ENCODE assay signal across 8 cellular contexts in genomic region chr10:89332718-89333281, GRCh38. TPM values are rescaled to one million over a fixed set of nuclear protein-coding genes. Genes with fewer than 3 reads are reported as not detected.
DNase-seq lines count a peak whose midpoint lies in the region; ATAC-seq and TF ChIP-seq lines count a peak whose summit lies in the region.

No MANE protein-coding gene starts in this region.

- intact Hi-C loops in spleen (cut with DNase I; ENCODE audit: low total_unique reads) = no loop called here

- H3K36me3 Mint-ChIP-seq in T-cell = peaks cover 9% of the 10 kb centered on the region

- H3K9me3 ChIP-seq in spleen = no peaks in the 10 kb centered on the region

- H3K27ac ChIP-seq in foreskin keratinocyte (peak overlapping the region; percentile 38), spleen (peak overlapping the region; percentile 70 to 95 (median 86))

- H3K27ac Mint-ChIP-seq in T-cell = peak overlapping the region; percentile 91

- peak overlapping the region; percentile 80 to 81 (median 80) for H3K4me3 Mint-ChIP-seq in T-cell

- CTCF ChIA-PET in T-cell (lab: Charles Lee) = interaction anchor here (0.6 to 2.0 kb wide), 7 partner anchors 10 to 248 kb away, joined by 3 to 15 read pairs (median 4); partner anchors contain the start of genes IFIT1 (in 1 of the 2), IFIT2 (in 1 of the 2) and IFIT5 (in 1 of the 2)

- no peak for TF ChIP-seq CTCF in AG09309 (IDR thresholded peaks at IDR 0.05; ENCODE audit: control insufficient read depth, insufficient read depth, low read depth, low read length, missing control alignments)
- no peak for TF ChIP-seq CTCF in foreskin keratinocyte (conservative IDR thresholded peaks at IDR 0.05)
- no peak for TF ChIP-seq CTCF in spleen (IDR thresholded peaks at IDR 0.05 in 8 of 11, conservative IDR thresholded peaks at IDR 0.05 in 3 of 11)

- peak overlapping the region; percentile 31 for H3K4me3 ChIP-seq in AG09309 (ENCODE audit: control insufficient read depth, low read depth, low read length)
- H3K4me3 ChIP-seq in spleen = peak overlapping the region; percentile 10 to 62 (median 38)

- no peak for DNase-seq in AG09309 (ENCODE audit: low read depth)
- DNase-seq in T-cell = peak in 6 of 34 experiments; percentile 6 to 18 (median 12)
- no peak for DNase-seq in foreskin keratinocyte
- no peak for DNase-seq in spleen
- DNase-seq in DMS53 (lab: John Stamatoyannopoulos, UW) = no peak
- no peak for DNase-seq in COLO668 (lab: John Stamatoyannopoulos, UW; ENCODE audit: unreplicated experiment)
- DNase-seq in activated gamma-delta T cell (lab: John Stamatoyannopoulos, UW) = no peak

- WGBS in spleen, 5 donors = 6 to 14% (median 11%) methylated on average over 5 of the region's 5 CpGs

- H3K27me3 ChIP-seq in foreskin keratinocyte = no peaks in the 10 kb centered on the region
- no peaks in the 10 kb centered on the region for H3K27me3 ChIP-seq in spleen (replicated peaks in 1 of 7)

- H3K36me3 ChIP-seq in spleen = peaks cover 0 to 12% (median 3%) of the 10 kb centered on the region in 6 donors

- ATAC-seq in GM21447 (IDR thresholded peaks at IDR 0.05; ENCODE audit: unreplicated experiment) (peak; percentile 21), T-cell (replicated peaks in 1 of 4) (no peak), foreskin keratinocyte (no peak)

- TF ChIP-seq POLR2A in spleen (IDR thresholded peaks at IDR 0.05) = no peak

- peaks cover 78 to 93% (median 92%) of the 10 kb centered on the region in 3 donors for H3K4me1 Mint-ChIP-seq in T-cell

- no peaks in the 10 kb centered on the region for H3K9me3 Mint-ChIP-seq in T-cell

- H3K27me3 Mint-ChIP-seq in T-cell = no peaks in the 10 kb centered on the region

- POLR2A ChIA-PET in T-cell (lab: Charles Lee) = interaction anchor here (0.6 to 1.4 kb wide), 7 partner anchors 31 to 341 kb away, joined by 3 to 6 read pairs (median 4); partner anchors contain the start of genes IFIT2 (in 2 of the 2) and IFIT1 (in 1 of the 2)

- H3K4me1 ChIP-seq in foreskin keratinocyte (peaks cover 33% of the 10 kb centered on the region), spleen (peaks cover 24 to 100% (median 83%) of the 10 kb centered on the region in 6 donors)

RNA-seq across cellular contexts. Expression of gene IFIT3, which starts 5.0 kb away (rescaled TPM):
- 1 to 10 TPM; 2.3 to 4.4 (median 3.9) TPM for total RNA-seq in T-cell
- 54.8 and 78.5 TPM in 2 replicates for total RNA-seq in foreskin keratinocyte
- polyA plus RNA-seq in foreskin keratinocyte = 37.5 and 48.5 TPM in 2 replicates
- total RNA-seq in spleen = 10 to 100 TPM; 19.1 to 44.5 (median 24.7) TPM
- polyA plus RNA-seq in spleen = 10 to 100 TPM in 2 of 3 donors, 1 to 10 TPM in 1; 7.7 to 29.9 (median 10.4) TPM

RNA-seq across cellular contexts. Expression of gene IFIT2, which starts 31.0 kb away (rescaled TPM):
- total RNA-seq in T-cell (10 to 100 TPM in 1 of 5 donors, 1 to 10 TPM in 4; 6.4 to 13.9 (median 6.8) TPM), foreskin keratinocyte (2.5 and 2.7 TPM in 2 replicates), spleen (10 to 100 TPM; 12.8 to 22.2 (median 18.2) TPM)
- polyA plus RNA-seq in foreskin keratinocyte (1.0 and 1.1 TPM in 2 replicates), spleen (10 to 100 TPM in 1 of 3 donors, 1 to 10 TPM in 2; 6.1 to 11.4 (median 7.0) TPM)

RNA-seq across cellular contexts. Expression of gene IFIT1B, which starts 45.1 kb away (rescaled TPM):
- total RNA-seq in T-cell = not detected
- total RNA-seq in foreskin keratinocyte = not detected in 2 replicates
- polyA plus RNA-seq in foreskin keratinocyte = not detected in 2 replicates
- total RNA-seq in spleen = 10 to 100 TPM in 1 of 7 donors, 1 to 10 TPM in 3, under 1 TPM in 1, not detected in 2; 0.49 to 36.9 (median 2.9) TPM
- polyA plus RNA-seq in spleen = under 1 TPM in 1 of 3 donors, not detected in 2; 0.04 TPM

RNA-seq across cellular contexts. Expression of gene IFIT1, which starts 59.6 kb away (rescaled TPM):
- total RNA-seq in T-cell = 1 to 10 TPM; 1.7 to 5.5 (median 3.0) TPM
- total RNA-seq in foreskin keratinocyte = 70.6 and 111 TPM in 2 replicates
- polyA plus RNA-seq in foreskin keratinocyte = 49.0 and 65.0 TPM in 2 replicates
- 10 to 100 TPM; 13.5 to 35.7 (median 24.2) TPM for total RNA-seq in spleen
- polyA plus RNA-seq in spleen = 10 to 100 TPM in 2 of 3 donors, 1 to 10 TPM in 1; 8.8 to 26.5 (median 10.8) TPM
